In genomic region chr1:28668956-28669719, GRCh38 we compare ENCODE assay signal across 8 cellular contexts. TPM values are rescaled to one million over a fixed set of nuclear protein-coding genes. Genes with fewer than 3 reads are reported as not detected.
DNase-seq lines count a peak whose midpoint lies in the region; ATAC-seq and TF ChIP-seq lines count a peak whose summit lies in the region.

No MANE protein-coding gene starts in this region.

- TF ChIP-seq CTCF in chondrocyte (IDR thresholded peaks at IDR 0.05), result no peak
- no peak for TF ChIP-seq CTCF in liver (IDR thresholded peaks at IDR 0.05; ENCODE audit: low read depth, low read length, missing input control)

- H3K27me3 Mint-ChIP-seq in chondrocyte (ENCODE audit: low read depth), result no peaks in the 10 kb centered on the region

- peak overlapping the region; percentile 93 for H3K27ac Mint-ChIP-seq in chondrocyte (ENCODE audit: unreplicated experiment)

- peaks cover 0 to 13% (median 9%) of the 10 kb centered on the region in 4 donors for H3K4me1 ChIP-seq in liver (ENCODE audit: control insufficient read depth in 4 of 4, insufficient read depth in 4 of 4, low read length in 3 of 4)

- TF ChIP-seq RAD21 in liver (IDR thresholded peaks at IDR 0.05), result no peak

- H3K4me3 ChIP-seq in liver (ENCODE audit: low read depth in 1 of 3, low read length in 3 of 3), result peak overlapping the region; percentile 76 to 96 (median 96)

- peak overlapping the region; percentile 88 to 95 for H3K27ac ChIP-seq in liver (ENCODE audit: low read depth in 1 of 2, low read length in 2 of 2)

- peak overlapping the region; percentile 90 for H3K4me3 Mint-ChIP-seq in chondrocyte (ENCODE audit: unreplicated experiment)

- H3K27me3 ChIP-seq in liver (ENCODE audit: control insufficient read depth in 4 of 4, insufficient read depth in 4 of 4, low read length in 3 of 4), result no peaks in the 10 kb centered on the region

- H3K36me3 Mint-ChIP-seq in chondrocyte (ENCODE audit: low read depth), result no peaks in the 10 kb centered on the region

- peak overlapping the region; percentile 96 to 97 for H3K9ac ChIP-seq in liver (ENCODE audit: low read depth in 1 of 2, low read length in 2 of 2)

- peak; percentile 46 for ATAC-seq in HG02623 (IDR thresholded peaks at IDR 0.05; ENCODE audit: unreplicated experiment)

- WGBS in liver, result under 1% methylated on average over 63 of the region's 63 CpGs

- H3K36me3 ChIP-seq in liver (ENCODE audit: control insufficient read depth in 4 of 4, insufficient read depth in 3 of 4, low read depth in 1 of 4, low read length in 3 of 4), result no peaks in the 10 kb centered on the region

- DNase-seq in NCI-H2029 (lab: John Stamatoyannopoulos, UW), result peak; percentile 74
- DNase-seq in NCI-H2029 treated with DMSO at 0.1 percent for 48 hours (lab: John Stamatoyannopoulos, UW), result no peak
- peak; percentile 45 for DNase-seq in NCI-H1105 treated with DMSO at 0.1 percent for 48 hours (lab: John Stamatoyannopoulos, UW)
- peak; percentile 16 for DNase-seq in activated CD4-positive, alpha-beta T cell treated with anti-CD3 and anti-CD28 coated beads for 1 hour
- DNase-seq in chondrocyte (ENCODE audit: low spot score), result peak; percentile 90
- DNase-seq in stimulated activated CD4-positive, alpha-beta T cell treated with anti-CD3 and anti-CD28 coated beads, Interleukin-4, amount 100 ng/mL, for 48 hours (ENCODE audit: low read depth in 2 of 2), result peak; percentile 58 to 63

- no peaks in the 10 kb centered on the region for H3K9me3 ChIP-seq in liver (ENCODE audit: control insufficient read depth in 4 of 4, low read length in 3 of 4)

- H3K9me3 Mint-ChIP-seq in chondrocyte (ENCODE audit: low read depth), result no peaks in the 10 kb centered on the region

- peaks cover 19% of the 10 kb centered on the region for H3K4me1 Mint-ChIP-seq in chondrocyte (ENCODE audit: low read depth)

TF ChIP-seq in liver, 16 proteins besides CTCF, POLR2A, EP300 and RAD21:
- no peak for TF ChIP-seq RXRA (IDR thresholded peaks at IDR 0.05)
- no peak for TF ChIP-seq FOXA1 (IDR thresholded peaks at IDR 0.05)
- TF ChIP-seq HNF4G (IDR thresholded peaks at IDR 0.05), result no peak
- no peak for TF ChIP-seq NR2F2 (IDR thresholded peaks at IDR 0.05)
- TF ChIP-seq FOXA2 (IDR thresholded peaks at IDR 0.05), result no peak
- TF ChIP-seq HNF4A (conservative IDR thresholded peaks at IDR 0.05), result no peak
- no peak for TF ChIP-seq ZBTB33 (IDR thresholded peaks at IDR 0.05)
TF ChIP-seq in liver: peak in this region for 0.

RNA-seq across cellular contexts. Expression of gene GMEB1, which starts 0.6 kb away (rescaled TPM):
- total RNA-seq in chondrocyte (10.9 to 12.6 TPM (median 12.4 TPM) in 3 replicates), liver (1 to 10 TPM; 5.4 to 6.1 TPM)
- 1 to 10 TPM; 1.8 to 2.2 TPM for polyA plus RNA-seq in liver

RNA-seq across cellular contexts. Expression of gene RNU11, which starts 20.7 kb away (rescaled TPM):
- not detected in 3 replicates for total RNA-seq in chondrocyte
- total RNA-seq in liver, result not detected
- not detected for polyA plus RNA-seq in liver

RNA-seq across cellular contexts. Expression of gene TAF12, which starts 26.3 kb away (rescaled TPM):
- total RNA-seq in chondrocyte, result 19.4 to 27.6 TPM (median 22.8 TPM) in 3 replicates
- 10 to 100 TPM in 1 of 2 donors, 1 to 10 TPM in 1; 9.5 to 14.2 TPM for total RNA-seq in liver
- 10 to 100 TPM in 1 of 2 donors, 1 to 10 TPM in 1; 9.7 to 14.5 TPM for polyA plus RNA-seq in liver
